ENCODE assay signal across 9 cellular contexts in genomic region chr14:104792945-104793702, GRCh38. TPM values are rescaled to one million over a fixed set of nuclear protein-coding genes. Genes with fewer than 3 reads are reported as not detected.
DNase-seq lines count a peak whose midpoint lies in the region; ATAC-seq and TF ChIP-seq lines count a peak whose summit lies in the region.
"Had no signal": no experiment of that assay in that cellular context is flagged by ENCODE, and none has a peak within 500 bp of the region (broad histone marks: within the 10 kb centered on the region; RNA-seq: fewer than 3 reads in every experiment).

No MANE protein-coding gene starts in this region.

- H3K27ac ChIP-seq in AG04450 (ENCODE audit: low read depth, low read length) (no peak overlapping the region), HUES6 (ENCODE audit: low read depth, low read length) (no peak overlapping the region)

- H3K4me3 ChIP-seq in AG04450 (ENCODE audit: low read depth, low read length) (no peak overlapping the region; the same call in 1 of the 2 replicates), HUES6 (ENCODE audit: low read depth, low read length) (peak overlapping the region; percentile 89)

- peaks cover 8% of the 10 kb centered on the region for H3K27me3 Mint-ChIP-seq in brain
- no peaks in the 10 kb centered on the region for H3K27me3 Mint-ChIP-seq in naive thymus-derived CD8-positive, alpha-beta T cell

- H3K9me3 ChIP-seq in AG04450 (ENCODE audit: control insufficient read depth, insufficient read depth, low read length) = no peaks in the 10 kb centered on the region; the same call in 1 of the 2 replicates
- H3K9me3 ChIP-seq in HUES6 (ENCODE audit: control insufficient read depth, insufficient read depth, low read depth, low read length) = no peaks in the 10 kb centered on the region

- H3K4me1 ChIP-seq in HUES6 (ENCODE audit: control insufficient read depth, insufficient read depth, low read length) = peaks cover 33% of the 10 kb centered on the region

- CTCF ChIA-PET in AG04450 (lab: Charles Lee) = interaction anchor here (0.6 to 2.6 kb wide), 4 partner anchors 25 to 989 kb away, joined by 3 to 11 read pairs (median 3); no protein-coding TSS in a partner anchor

- DNase-seq in AG04450 (ENCODE audit: low read depth, low spot score) (no peak), COR-L47 (lab: John Stamatoyannopoulos, UW) (no peak), nucleus accumbens (lab: John Stamatoyannopoulos, UW) (no peak), cerebellar cortex (ENCODE audit: low spot score) (no peak), NCI-H1436 treated with DMSO at 0.1 percent for 48 hours (lab: John Stamatoyannopoulos, UW) (no peak)
- no peak for DNase-seq in naive thymus-derived CD8-positive, alpha-beta T cell
- DNase-seq: NCI-H1417 treated with DMSO at 0.1 percent for 48 hours had no signal

- no peak overlapping the region for H3K9ac ChIP-seq in HUES6 (ENCODE audit: low read length)

- peaks cover 64% of the 10 kb centered on the region for H3K4me1 Mint-ChIP-seq in brain
- H3K4me1 Mint-ChIP-seq in naive thymus-derived CD8-positive, alpha-beta T cell = peaks cover 14 to 55% (median 48%) of the 10 kb centered on the region in 4 donors

- no peaks in the 10 kb centered on the region for H3K9me3 Mint-ChIP-seq in brain
- H3K9me3 Mint-ChIP-seq in naive thymus-derived CD8-positive, alpha-beta T cell = no peaks in the 10 kb centered on the region

- peak overlapping the region; percentile 89 to 96 (median 95) for H3K27ac Mint-ChIP-seq in brain
- H3K27ac Mint-ChIP-seq in naive thymus-derived CD8-positive, alpha-beta T cell = peak overlapping the region in 5 of 10 donors; percentile 10 to 92 (median 86)

- H3K36me3 Mint-ChIP-seq in brain = peaks cover 4% of the 10 kb centered on the region
- H3K36me3 Mint-ChIP-seq in naive thymus-derived CD8-positive, alpha-beta T cell = peaks cover 0 to 3% (median 0%) of the 10 kb centered on the region in 3 donors

- H3K36me3 ChIP-seq in HUES6 (ENCODE audit: control insufficient read depth, insufficient read depth, low read length) = peaks cover 35% of the 10 kb centered on the region

- TF ChIP-seq CTCF in AG04450 (IDR thresholded peaks at IDR 0.05; ENCODE audit: low read depth, low read length) (0 out of 2 replicates have a peak, but pooled peaks have one; percentile 10), brain (conservative IDR thresholded peaks at IDR 0.05) (no peak)

- ATAC-seq in naive thymus-derived CD8-positive, alpha-beta T cell = no peak

- POLR2A ChIA-PET in AG04450 (lab: Yijun Ruan, JAX) = no interaction called here
- POLR2A ChIA-PET in naive thymus-derived CD8-positive, alpha-beta T cell (lab: Charles Lee) = interaction anchor here (1.7 kb wide), 1 partner anchor 33 kb away, joined by 7 read pairs; no protein-coding TSS in a partner anchor

- no peaks in the 10 kb centered on the region for H3K27me3 ChIP-seq in AG04450 (ENCODE audit: control insufficient read depth, insufficient read depth, low read length)
- H3K27me3 ChIP-seq in HUES6 (ENCODE audit: control insufficient read depth, insufficient read depth, low read length) = peaks cover 19% of the 10 kb centered on the region

- H3K4me3 Mint-ChIP-seq in brain = peak overlapping the region; percentile 89 to 95 (median 93)
- H3K4me3 Mint-ChIP-seq in naive thymus-derived CD8-positive, alpha-beta T cell = peak overlapping the region; percentile 76 to 93 (median 89)

RNA-seq across cellular contexts. Expression of gene AKT1, which starts 2.4 kb away (rescaled TPM):
- polyA plus RNA-seq in AG04450 (2011; rRNA removed) = 104 and 129 TPM in 2 replicates
- 162 and 248 TPM in 2 replicates for polyA minus RNA-seq in AG04450 (2011; rRNA and poly(A)+ RNA removed)
- 192 TPM for polyA plus RNA-seq in brain (ENCODE audit: insufficient read depth, low read depth, low replicate concordance)
- total RNA-seq in naive thymus-derived CD8-positive, alpha-beta T cell = 10 to 100 TPM; 88.9 to 95.7 TPM
- polyA plus RNA-seq in naive thymus-derived CD8-positive, alpha-beta T cell = 10 to 100 TPM in 2 of 3 donors, 1 to 10 TPM in 1; 8.9 to 33.4 (median 23.1) TPM

RNA-seq across cellular contexts. Expression of gene ZBTB42, which starts 7.8 kb away (rescaled TPM):
- polyA plus RNA-seq in AG04450 (2011; rRNA removed) = 1.6 and 2.5 TPM in 2 replicates
- polyA minus RNA-seq in AG04450 (2011; rRNA and poly(A)+ RNA removed) = 3.1 and 4.5 TPM in 2 replicates
- polyA plus RNA-seq in brain (ENCODE audit: insufficient read depth, low read depth, low replicate concordance) = 2.2 TPM
- total RNA-seq in naive thymus-derived CD8-positive, alpha-beta T cell = 1 to 10 TPM; 8.6 to 9.6 TPM
- polyA plus RNA-seq in naive thymus-derived CD8-positive, alpha-beta T cell = 1 to 10 TPM; 1.0 to 1.8 (median 1.6) TPM

RNA-seq across cellular contexts. Expression of gene SIVA1, which starts 40.2 kb away (rescaled TPM):
- polyA plus RNA-seq in AG04450 (2011; rRNA removed) = 49.7 and 75.3 TPM in 2 replicates
- 6.8 and 9.4 TPM in 2 replicates for polyA minus RNA-seq in AG04450 (2011; rRNA and poly(A)+ RNA removed)
- polyA plus RNA-seq in brain (ENCODE audit: insufficient read depth, low read depth, low replicate concordance) = 130 TPM
- total RNA-seq in naive thymus-derived CD8-positive, alpha-beta T cell = 10 to 100 TPM; 75.4 to 82.5 TPM
- polyA plus RNA-seq in naive thymus-derived CD8-positive, alpha-beta T cell = 100 to 1,000 TPM; 248 to 297 (median 283) TPM
